24 cellular contexts compared by ENCODE assay signal in genomic region chr7:139334399-139335150, GRCh38. TPM values are rescaled to one million over a fixed set of nuclear protein-coding genes. Genes with fewer than 3 reads are reported as not detected.
A peak's percentile ranks its signal among the peaks of the same experiment; 100 is the strongest.
DNase-seq lines count a peak whose midpoint lies in the region; ATAC-seq, FAIRE-seq and TF ChIP-seq lines count a peak whose summit lies in the region.
"Had no signal": no experiment of that assay in that cellular context is flagged by ENCODE, and none has a peak within 500 bp of the region (broad histone marks: within the 10 kb centered on the region; RNA-seq: fewer than 3 reads in every experiment).

No MANE protein-coding gene starts in this region.

- intact Hi-C loops in K562 (cut with micrococcal nuclease) (no loop called here), vagina (cut with DNase I) (no loop called here)

- H3K9ac ChIP-seq in K562 (ENCODE audit: insufficient read depth in 1 of 2, low read depth in 2 of 2, low read length in 2 of 2) = no peak overlapping the region
- H3K9ac ChIP-seq: BLaER1 treated with 17β-estradiol and CSF1 and Interleukin-3, amounts not matched to agents 10 nM and 100 nM had no signal

- TF ChIP-seq CTCF in HEK293 (tag by site-specific recombination; IDR thresholded peaks at IDR 0.05) (no peak), K562 (IDR thresholded peaks at IDR 0.05 in 2 of 3, conservative IDR thresholded peaks at IDR 0.05 in 1 of 3; ENCODE audit: insufficient read depth in 2 of 3, low read depth in 1 of 3, low read length in 3 of 3) (no peak), vagina (IDR thresholded peaks at IDR 0.05) (no peak)

- no peak overlapping the region for H3K4me3 Mint-ChIP-seq in activated CD8-positive, alpha-beta memory T cell treated with anti-CD3 and anti-CD28 coated beads, Interleukin-2, amount 10 ng/mL, durations not matched to agents 7 days and 5 days
- H3K4me3 Mint-ChIP-seq: B cell; CD4-positive, alpha-beta T cell; CD8-positive, alpha-beta T cell had no signal

- CTCF ChIA-PET in activated CD8-positive, alpha-beta memory T cell treated with anti-CD3 and anti-CD28 coated beads, Interleukin-2, amount 10 ng/mL, durations not matched to agents 7 days and 5 days (lab: Charles Lee) = no interaction called here
- CTCF ChIA-PET in HEK293 (lab: Yijun Ruan, JAX) (interaction anchor here (0.5 to 1.3 kb wide), 4 partner anchors 14 to 313 kb away, joined by 3 to 4 read pairs (median 4); no protein-coding TSS in a partner anchor), K562 (lab: Yijun Ruan, JAX; ENCODE audit: low intra/inter-chr PET ratio) (no interaction called here)

- no TSS peak for BruUV-seq in K562 (replicated peaks; lab: Mats Ljungman, UMichigan)

- H3K27me3 Mint-ChIP-seq in activated CD8-positive, alpha-beta memory T cell treated with anti-CD3 and anti-CD28 coated beads, Interleukin-2, amount 10 ng/mL, durations not matched to agents 7 days and 5 days = no peaks in the 10 kb centered on the region
- H3K27me3 Mint-ChIP-seq: CD4-positive, alpha-beta T cell had no signal

- no peaks in the 10 kb centered on the region for H3K9me3 ChIP-seq in HEK293 (ENCODE audit: control insufficient read depth, insufficient read depth, low read depth, low read length)
- peaks cover 10% of the 10 kb centered on the region for H3K9me3 ChIP-seq in K562 (replicated peaks; ENCODE audit: control insufficient read depth, insufficient read depth, low read depth, low read length)
- no peaks in the 10 kb centered on the region for H3K9me3 ChIP-seq in vagina
- H3K9me3 ChIP-seq: Caco-2 had no signal

- FAIRE-seq in K562 (lab: Jason Lieb, UNC) = peak; percentile 11
- FAIRE-seq: A549, D721Med, GM12878, GM12892, GM18507 had no signal

- H3K4me3 ChIP-seq in HEK293 (ENCODE audit: low read depth, low read length) (no peak overlapping the region), K562 (no peak overlapping the region), vagina (no peak overlapping the region)
- H3K4me3 ChIP-seq: A549; BLaER1 treated with 17β-estradiol and CSF1 and Interleukin-3, amounts not matched to agents 10 nM and 100 nM; GM12878 had no signal

- H3K9me1 ChIP-seq in K562 (ENCODE audit: control insufficient read depth, insufficient read depth, low read length) = no peaks in the 10 kb centered on the region

- H3K27ac Mint-ChIP-seq in activated CD8-positive, alpha-beta memory T cell treated with anti-CD3 and anti-CD28 coated beads, Interleukin-2, amount 10 ng/mL, durations not matched to agents 7 days and 5 days = no peak overlapping the region
- H3K27ac Mint-ChIP-seq: B cell; CD4-positive, alpha-beta T cell; CD8-positive, alpha-beta T cell had no signal

- H3K79me2 ChIP-seq in K562 (ENCODE audit: control insufficient read depth, insufficient read depth, low read length) = no peaks in the 10 kb centered on the region

- ATAC-seq in activated CD8-positive, alpha-beta memory T cell treated with anti-CD3 and anti-CD28 coated beads, Interleukin-2, amount 10 ng/mL, durations not matched to agents 7 days and 5 days = no peak
- peak; percentile 59 for ATAC-seq in K562
- ATAC-seq: A549; CD8-positive, alpha-beta T cell; GM12878 had no signal

- peak; percentile 5 for DNase-seq in activated CD8-positive, alpha-beta memory T cell treated with anti-CD3 and anti-CD28 coated beads for 24 hours
- DNase-seq in activated CD8-positive, alpha-beta memory T cell treated with anti-CD3 and anti-CD28 coated beads, Interleukin-2, amount 10 ng/mL, durations not matched to agents 7 days and 5 days = no peak
- DNase-seq in ELR (ENCODE audit: low read depth) (peak; percentile 6), K562 (ENCODE audit: extremely low read depth in 1 of 4, low spot score in 3 of 4) (peak; percentile 48 to 62 (median 58)), NCI-H2029 treated with DMSO at 0.1 percent for 48 hours (lab: John Stamatoyannopoulos, UW) (no peak), vagina (ENCODE audit: extremely low spot score in 2 of 2) (no peak), NCI-H2171 (lab: John Stamatoyannopoulos, UW) (no peak)
- DNase-seq: AML-193; Caco-2; Calu3; CD4-positive, alpha-beta T cell; CD8-positive, alpha-beta T cell; DMS79 treated with DMSO at 0.1 percent for 48 hours; GDM1 had no signal

- H3K4me2 ChIP-seq in K562 (ENCODE audit: insufficient read depth, low read length) = no peak overlapping the region
- H3K4me2 ChIP-seq: A549; BLaER1 treated with 17β-estradiol and CSF1 and Interleukin-3, amounts not matched to agents 10 nM and 100 nM had no signal

- H3K4me1 ChIP-seq in HEK293 (ENCODE audit: control insufficient read depth, insufficient read depth, low read length) = no peaks in the 10 kb centered on the region
- peaks cover 0 to 9% of the 10 kb centered on the region in 2 experiments; a peak in 4 of 5 replicates for H3K4me1 ChIP-seq in K562 (replicated peaks in 1 of 2; ENCODE audit: control insufficient read depth in 2 of 2, insufficient read depth in 2 of 2, low read length in 2 of 2)
- H3K4me1 ChIP-seq in vagina = no peaks in the 10 kb centered on the region
- H3K4me1 ChIP-seq: A549; BLaER1 treated with 17β-estradiol and CSF1 and Interleukin-3, amounts not matched to agents 10 nM and 100 nM had no signal

- peaks cover 13% of the 10 kb centered on the region for H3K4me1 Mint-ChIP-seq in activated CD8-positive, alpha-beta memory T cell treated with anti-CD3 and anti-CD28 coated beads, Interleukin-2, amount 10 ng/mL, durations not matched to agents 7 days and 5 days

- H3K27ac ChIP-seq in HEK293 (ENCODE audit: extremely low read depth, low read depth, low read length) (no peak overlapping the region), K562 (ENCODE audit: extremely low read depth, low read depth, low read length) (no peak overlapping the region), vagina (no peak overlapping the region)
- H3K27ac ChIP-seq: 22Rv1; A549; BLaER1 treated with 17β-estradiol and CSF1 and Interleukin-3, amounts not matched to agents 10 nM and 100 nM; C4-2B had no signal

- 18% methylated on average over 4 of the region's 4 CpGs for WGBS in K562 (ENCODE audit: insufficient coverage, low coverage, missing lambda C conversion rate)

- H2AFZ ChIP-seq in K562 (ENCODE audit: low read depth, low read length) = peak overlapping the region; percentile 56

- no peak for TF ChIP-seq EP300 in K562 (IDR thresholded peaks at IDR 0.05; ENCODE audit: low read length)

- H3K36me3 ChIP-seq in HEK293 (ENCODE audit: control insufficient read depth in 2 of 2, insufficient read depth in 1 of 2, low read length in 2 of 2) = no peaks in the 10 kb centered on the region
- no peaks in the 10 kb centered on the region for H3K36me3 ChIP-seq in K562 (ENCODE audit: control insufficient read depth, insufficient read depth, low read length)
- no peaks in the 10 kb centered on the region for H3K36me3 ChIP-seq in vagina
- H3K36me3 ChIP-seq: BLaER1 treated with 17β-estradiol and CSF1 and Interleukin-3, amounts not matched to agents 10 nM and 100 nM had no signal

- TF ChIP-seq POLR2A in K562 (conservative IDR thresholded peaks at IDR 0.05) (no peak), vagina (IDR thresholded peaks at IDR 0.05) (no peak)

- TF ChIP-seq RAD21 in K562 (CRISPR knock-in tag; conservative IDR thresholded peaks at IDR 0.05 in 1 of 2, IDR thresholded peaks at IDR 0.05 in 1 of 2) = no peak

- H4K20me1 ChIP-seq in K562 (replicated peaks; ENCODE audit: control insufficient read depth, insufficient read depth, low read length) = no peaks in the 10 kb centered on the region
- H4K20me1 ChIP-seq: BLaER1 treated with 17β-estradiol and CSF1 and Interleukin-3, amounts not matched to agents 10 nM and 100 nM had no signal

- H3K9me3 Mint-ChIP-seq in activated CD8-positive, alpha-beta memory T cell treated with anti-CD3 and anti-CD28 coated beads, Interleukin-2, amount 10 ng/mL, durations not matched to agents 7 days and 5 days (ENCODE audit: low read depth) = peaks cover 3% of the 10 kb centered on the region
- H3K9me3 Mint-ChIP-seq: CD4-positive, alpha-beta T cell; CD8-positive, alpha-beta T cell had no signal

- H3K27me3 ChIP-seq in K562 (ENCODE audit: control insufficient read depth in 2 of 2, insufficient read depth in 2 of 2, low read length in 2 of 2) (no peaks in the 10 kb centered on the region), vagina (no peaks in the 10 kb centered on the region)
- H3K27me3 ChIP-seq: BLaER1 treated with 17β-estradiol and CSF1 and Interleukin-3, amounts not matched to agents 10 nM and 100 nM had no signal

- POLR2A ChIA-PET in HEK293 (lab: Yijun Ruan, JAX) = interaction anchor here (0.6 kb wide), 1 partner anchor 167 kb away, joined by 6 read pairs; no protein-coding TSS in a partner anchor
- POLR2A ChIA-PET in K562 (lab: Yijun Ruan, JAX) = interaction anchor here (1.0 kb wide), 1 partner anchor 13 kb away, joined by 5 read pairs; no protein-coding TSS in a partner anchor

- H3K36me3 Mint-ChIP-seq in activated CD8-positive, alpha-beta memory T cell treated with anti-CD3 and anti-CD28 coated beads, Interleukin-2, amount 10 ng/mL, durations not matched to agents 7 days and 5 days = peaks cover 6% of the 10 kb centered on the region
- H3K36me3 Mint-ChIP-seq: CD8-positive, alpha-beta T cell had no signal

- in situ Hi-C loops in K562 (cut with MboI) = no loop called here

RNA-seq across cellular contexts. Expression of gene FMC1, which starts 6.6 kb away (rescaled TPM):
- 1 to 10 TPM; 6.6 to 7.7 TPM for total RNA-seq in activated CD8-positive, alpha-beta memory T cell treated with anti-CD3 and anti-CD28 coated beads, Interleukin-2, amount 10 ng/mL, durations not matched to agents 7 days and 5 days
- 10.0 and 12.5 TPM in 2 replicates for total RNA-seq in K562 (2011; cell fraction: chromatin; rRNA removed; ENCODE audit: low replicate concordance)
- 17.1 and 19.0 TPM in 2 replicates for total RNA-seq in K562 (2011; cell fraction: nucleolus; rRNA removed)
- 19.2 and 21.5 TPM in 2 replicates for total RNA-seq in K562 (2011; cell fraction: nucleoplasm; rRNA removed)
- 25.8 and 28.6 TPM in 2 replicates for total RNA-seq in K562 (2014; rRNA removed)
- total RNA-seq in K562 (2014; rRNA removed; fragmentation: Illumina TruSeq; extraction: Trizol) = 16.8 and 26.1 TPM in 2 replicates
- total RNA-seq in K562 (2015; rRNA removed; fragmentation: Illumina TruSeq; extraction: Trizol) = 12.1 and 14.0 TPM in 2 replicates
- total RNA-seq in K562 (2021) = 29.0 TPM in 2 replicates
- 30.6 and 49.5 TPM in 2 replicates for polyA plus RNA-seq in K562 (2011; rRNA removed)
- 37.2 and 46.5 TPM in 2 replicates for polyA plus RNA-seq in K562 (2011; cell fraction: cytosol; rRNA removed)
- 32.2 and 54.0 TPM in 2 replicates for polyA plus RNA-seq in K562 (2011; cell fraction: nucleus; rRNA removed)
- 42.5 and 51.0 TPM in 2 replicates for polyA plus RNA-seq in K562 (2012)
- polyA plus RNA-seq in K562 (2014; fragmentation: Illumina TruSeq; extraction: Trizol) = 14.1 and 25.3 TPM in 2 replicates
- 100 to 1,000 TPM; 112 to 116 TPM for polyA plus RNA-seq in K562 (2014; fragmentation: Nextera tagmentation; extraction: Ambion mirVana)
- polyA plus RNA-seq in K562 (2014; rRNA removed) = 35.3 and 37.8 TPM in 2 replicates
- 7.4 and 8.4 TPM in 2 replicates for polyA minus RNA-seq in K562 (2011; rRNA and poly(A)+ RNA removed)
- polyA minus RNA-seq in K562 (2011; cell fraction: cytosol; rRNA and poly(A)+ RNA removed) = 5.2 and 8.2 TPM in 2 replicates
- polyA minus RNA-seq in K562 (2011; cell fraction: nucleus; rRNA and poly(A)+ RNA removed) = 4.3 and 8.8 TPM in 2 replicates
- total RNA-seq in vagina = 8.6 TPM

RNA-seq across cellular contexts. Expression of gene LUC7L2, which starts 25.1 kb away (rescaled TPM):
- 100 to 1,000 TPM; 137 to 152 TPM for total RNA-seq in activated CD8-positive, alpha-beta memory T cell treated with anti-CD3 and anti-CD28 coated beads, Interleukin-2, amount 10 ng/mL, durations not matched to agents 7 days and 5 days
- total RNA-seq in K562 (2011; cell fraction: chromatin; rRNA removed; ENCODE audit: low replicate concordance) = 93.5 and 286 TPM in 2 replicates
- total RNA-seq in K562 (2011; cell fraction: nucleolus; rRNA removed) = 133 and 154 TPM in 2 replicates
- 161 and 217 TPM in 2 replicates for total RNA-seq in K562 (2011; cell fraction: nucleoplasm; rRNA removed)
- total RNA-seq in K562 (2014; rRNA removed) (110 and 119 TPM in 2 replicates), K562 (2014; rRNA removed; fragmentation: Illumina TruSeq; extraction: Trizol) (144 and 164 TPM in 2 replicates), K562 (2015; rRNA removed; fragmentation: Illumina TruSeq; extraction: Trizol) (141 and 144 TPM in 2 replicates), K562 (2021) (198 and 207 TPM in 2 replicates), vagina (51.8 TPM)
- polyA plus RNA-seq in K562 (2011; rRNA removed) (95.0 and 115 TPM in 2 replicates), K562 (2014; fragmentation: Illumina TruSeq; extraction: Trizol) (137 and 168 TPM in 2 replicates), K562 (2014; fragmentation: Nextera tagmentation; extraction: Ambion mirVana) (10 to 100 TPM; 56.1 to 66.5 TPM), K562 (2014; rRNA removed) (117 and 144 TPM in 2 replicates)
- polyA plus RNA-seq in K562 (2011; cell fraction: cytosol; rRNA removed) = 61.1 and 102 TPM in 2 replicates
- polyA plus RNA-seq in K562 (2011; cell fraction: nucleus; rRNA removed) = 137 and 144 TPM in 2 replicates
- polyA plus RNA-seq in K562 (2012) = 102 and 214 TPM in 2 replicates
- 121 and 164 TPM in 2 replicates for polyA minus RNA-seq in K562 (2011; rRNA and poly(A)+ RNA removed)
- 55.3 and 77.4 TPM in 2 replicates for polyA minus RNA-seq in K562 (2011; cell fraction: cytosol; rRNA and poly(A)+ RNA removed)
- 193 and 262 TPM in 2 replicates for polyA minus RNA-seq in K562 (2011; cell fraction: nucleus; rRNA and poly(A)+ RNA removed)

Comparison
In these comparisons a context has a peak if more than half of its experiments do, and no peak if none do; other contexts are left out.
1. DNase-seq: peak in activated CD8-positive, alpha-beta memory T cell treated with anti-CD3 and anti-CD28 coated beads for 24 hours (single experiment), ELR (single experiment) and K562 (4 of 4); none in activated CD8-positive, alpha-beta memory T cell treated with anti-CD3 and anti-CD28 coated beads, Interleukin-2, amount 10 ng/mL, durations not matched to agents 7 days and 5 days (single experiment), NCI-H2029 treated with DMSO at 0.1 percent for 48 hours (single experiment), vagina (0 of 2) and NCI-H2171 (single experiment).